22 cellular contexts compared by ENCODE assay signal in the genomic region with DNA sequence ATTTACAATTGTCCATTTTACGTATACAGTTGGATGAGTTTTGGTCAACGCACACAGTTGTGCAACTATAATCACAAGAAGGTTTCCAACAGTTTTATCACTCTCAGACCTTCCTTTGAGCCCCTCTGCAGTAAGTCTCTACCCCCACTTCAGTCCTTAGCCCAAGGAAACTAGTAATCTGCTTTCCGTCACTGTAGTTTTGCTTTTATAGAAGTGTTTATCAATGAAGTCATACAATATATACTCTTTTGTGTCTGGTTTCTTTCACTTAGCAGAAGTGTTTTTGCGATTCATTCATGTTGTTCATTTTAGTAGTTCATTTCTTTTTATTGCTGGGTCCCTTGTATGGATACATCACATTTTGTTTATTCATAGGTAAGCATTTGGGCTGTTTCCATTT.
DNase-seq lines count a peak whose midpoint lies in the region; ATAC-seq and TF ChIP-seq lines count a peak whose summit lies in the region.
"Had no signal": no experiment of that assay in that cellular context is flagged by ENCODE, and none has a peak within 500 bp of the region (broad histone marks: within the 10 kb centered on the region; RNA-seq: fewer than 3 reads in every experiment).

No MANE protein-coding gene starts in this region.

- DNase-seq in fibroblast of villous mesenchyme (ENCODE audit: low read depth) (peak; percentile 72), sigmoid colon (no peak), hypothalamus (lab: John Stamatoyannopoulos, UW) (no peak)
- no peak for DNase-seq in effector CD8-positive, alpha-beta T cell (lab: John Stamatoyannopoulos, UW)
- DNase-seq in stimulated activated naive B cell treated with anti-CD40 and anti-IgM and Interleukin-4, amounts not matched to agents 10 μg/mL and 1 μg/mL and 100 μg/mL, for 72 hours, result no peak
- DNase-seq: 8988T; ACHN; BE2C; CD4-positive, alpha-beta memory T cell; CD4-positive, CD25-positive, alpha-beta regulatory T cell; CD8-positive, alpha-beta memory T cell; COR-L47; DMS 273 treated with DMSO at 0.1 percent for 48 hours; DMS153; DMS53; DMS79; DND-41; EL; GDM1 had no signal

- TF ChIP-seq EP300 in sigmoid colon (IDR thresholded peaks at IDR 0.05), result peak in 3 of 4 donors; percentile 27 to 64 (median 58)

- peaks cover 7 to 11% of the 10 kb centered on the region in 2 donors for H3K27me3 Mint-ChIP-seq in stimulated activated naive B cell treated with anti-CD40 and anti-IgM and Interleukin-4, amounts not matched to agents 10 μg/mL and 1 μg/mL and 100 μg/mL, for 72 hours
- H3K27me3 Mint-ChIP-seq: CD4-positive, alpha-beta memory T cell had no signal

- no peaks in the 10 kb centered on the region for H3K36me3 ChIP-seq in sigmoid colon
- H3K36me3 ChIP-seq: BE2C, BLaER1 had no signal

- peaks cover 2 to 3% of the 10 kb centered on the region in 2 donors for H3K9me3 Mint-ChIP-seq in stimulated activated naive B cell treated with anti-CD40 and anti-IgM and Interleukin-4, amounts not matched to agents 10 μg/mL and 1 μg/mL and 100 μg/mL, for 72 hours

- no peak overlapping the region for H3K4me3 ChIP-seq in fibroblast of villous mesenchyme (ENCODE audit: low read depth, low read length)
- H3K4me3 ChIP-seq in sigmoid colon, result no peak overlapping the region
- H3K4me3 ChIP-seq: BLaER1, GM12878 had no signal

- no peaks in the 10 kb centered on the region for H3K36me3 Mint-ChIP-seq in stimulated activated naive B cell treated with anti-CD40 and anti-IgM and Interleukin-4, amounts not matched to agents 10 μg/mL and 1 μg/mL and 100 μg/mL, for 72 hours
- H3K36me3 Mint-ChIP-seq: CD14-positive monocyte; CD4-positive, alpha-beta memory T cell; CD4-positive, CD25-positive, alpha-beta regulatory T cell had no signal

- TF ChIP-seq CTCF in fibroblast of villous mesenchyme (IDR thresholded peaks at IDR 0.05; ENCODE audit: insufficient read depth, low read depth, low read length) (no peak), sigmoid colon (IDR thresholded peaks at IDR 0.05) (no peak)

- ATAC-seq in stimulated activated naive B cell treated with anti-CD40 and anti-IgM and Interleukin-4, amounts not matched to agents 10 μg/mL and 1 μg/mL and 100 μg/mL, for 72 hours (replicated peaks), result no peak
- ATAC-seq: GM12878 had no signal

- no peak for TF ChIP-seq POLR2A in sigmoid colon (IDR thresholded peaks at IDR 0.05)

- no peak overlapping the region for H3K27ac Mint-ChIP-seq in stimulated activated naive B cell treated with anti-CD40 and anti-IgM and Interleukin-4, amounts not matched to agents 10 μg/mL and 1 μg/mL and 100 μg/mL, for 72 hours
- H3K27ac Mint-ChIP-seq: CD14-positive monocyte had no signal

- H3K4me3 Mint-ChIP-seq in stimulated activated naive B cell treated with anti-CD40 and anti-IgM and Interleukin-4, amounts not matched to agents 10 μg/mL and 1 μg/mL and 100 μg/mL, for 72 hours, result no peak overlapping the region
- H3K4me3 Mint-ChIP-seq: CD14-positive monocyte; CD4-positive, alpha-beta memory T cell; CD4-positive, CD25-positive, alpha-beta regulatory T cell; CD8-positive, alpha-beta memory T cell had no signal

- 82 to 89% methylated on average over 4 of the region's 4 CpGs for WGBS in sigmoid colon, 2 donors

- H3K4me1 Mint-ChIP-seq in stimulated activated naive B cell treated with anti-CD40 and anti-IgM and Interleukin-4, amounts not matched to agents 10 μg/mL and 1 μg/mL and 100 μg/mL, for 72 hours, result no peaks in the 10 kb centered on the region
- H3K4me1 Mint-ChIP-seq: CD4-positive, alpha-beta memory T cell had no signal

- H3K9me3 ChIP-seq in sigmoid colon, result no peaks in the 10 kb centered on the region
- H3K9me3 ChIP-seq: BE2C, BLaER1 had no signal

- intact Hi-C loops in sigmoid colon (cut with DNase I), result loop anchor here (5.0 to 10.0 kb wide), 2 partner anchors 95 to 258 kb away; a partner anchor contains a TSS

- peaks cover 0 to 39% (median 24%) of the 10 kb centered on the region in 4 donors for H3K4me1 ChIP-seq in sigmoid colon
- H3K4me1 ChIP-seq: BLaER1 had no signal

- H3K27me3 ChIP-seq in sigmoid colon, result no peaks in the 10 kb centered on the region
- H3K27me3 ChIP-seq: BE2C had no signal

- peak overlapping the region in 1 of 4 donors; percentile 38 for H3K27ac ChIP-seq in sigmoid colon
- H3K27ac ChIP-seq: BLaER1 had no signal
